1 cellular context compared by ENCODE assay signal in genomic region chr3:128585189-128585588, GRCh38.
TF ChIP-seq lines count a peak whose summit lies in the region.

No MANE protein-coding gene starts in this region.

TF ChIP-seq in K562, 482 proteins besides CTCF, POLR2A, EP300 and RAD21 (continues in another document):
- TF ChIP-seq ZBTB40 (IDR thresholded peaks at IDR 0.05): 0 out of 2 replicates have a peak, but pooled peaks have one; percentile 30
- no peak for TF ChIP-seq ZBTB40 (CRISPR knock-in tag; IDR thresholded peaks at IDR 0.05)
- peak; percentile 45; the same call in 1 of the 2 replicates for TF ChIP-seq TCF3 (CRISPR knock-in tag; IDR thresholded peaks at IDR 0.05)
- TF ChIP-seq CEBPG (CRISPR knock-in tag; IDR thresholded peaks at IDR 0.05): peak; percentile 34; the same call in 1 of the 2 replicates
- no peak for TF ChIP-seq CEBPG (tag; conservative IDR thresholded peaks at IDR 0.05 in 1 of 2, IDR thresholded peaks at IDR 0.05 in 1 of 2)
- no peak for TF ChIP-seq ZNF408 (CRISPR knock-in tag; IDR thresholded peaks at IDR 0.05; ENCODE audit: low read depth)
- TF ChIP-seq RAD51 (IDR thresholded peaks at IDR 0.05; ENCODE audit: borderline replicate concordance, low read depth): no peak
- TF ChIP-seq ARID1B (IDR thresholded peaks at IDR 0.05): peak; percentile 59; the same call in 1 of the 2 replicates
- no peak for TF ChIP-seq EGR1 (conservative IDR thresholded peaks at IDR 0.05)
- no peak for TF ChIP-seq SRSF3 (IDR thresholded peaks at IDR 0.05; ENCODE audit: insufficient read depth, low read length)
- no peak for TF ChIP-seq ATF1 (CRISPR knock-in tag; IDR thresholded peaks at IDR 0.05)
- no peak for TF ChIP-seq ATF1 (tag; IDR thresholded peaks at IDR 0.05)
- TF ChIP-seq MTA3 (IDR thresholded peaks at IDR 0.05; ENCODE audit: borderline replicate concordance): 0 out of 2 replicates have a peak, but pooled peaks have one; percentile 32
- peak; percentile 31; the same call in 1 of the 2 replicates for TF ChIP-seq CREM (IDR thresholded peaks at IDR 0.05; ENCODE audit: low read depth)
- TF ChIP-seq IRF9 (tag; IDR thresholded peaks at IDR 0.05): no peak
- 0 out of 4 replicates have a peak, but pooled peaks of 1 of the 2 experiments have one; percentile 9 for TF ChIP-seq TRIM24 (IDR thresholded peaks at IDR 0.05)
- TF ChIP-seq YY1 (IDR thresholded peaks at IDR 0.05; ENCODE audit: borderline replicate concordance in 1 of 3, control insufficient read depth in 1 of 3, extremely low read depth in 1 of 3, insufficient read depth in 3 of 3, insufficient read length in 1 of 3, insufficient replicate concordance in 2 of 3, low read depth in 1 of 3, low read length in 2 of 3): no peak
- no peak for TF ChIP-seq CHD2 (IDR thresholded peaks at IDR 0.05; ENCODE audit: low read depth, low read length)
- peak; percentile 37; the same call in 1 of the 2 replicates for TF ChIP-seq HES1 (IDR thresholded peaks at IDR 0.05; ENCODE audit: low read depth)
- no peak for TF ChIP-seq ZNF717 (CRISPR knock-in tag; IDR thresholded peaks at IDR 0.05)
- no peak for TF ChIP-seq PHF8 (IDR thresholded peaks at IDR 0.05; ENCODE audit: borderline replicate concordance, low read length)
- TF ChIP-seq ZNF212 (CRISPR knock-in tag; IDR thresholded peaks at IDR 0.05): no peak
- TF ChIP-seq SRF (CRISPR knock-in tag; IDR thresholded peaks at IDR 0.05): peak in 1 of 2 experiments; percentile 85; a peak in 2 of 4 replicates
- TF ChIP-seq CTBP1 (IDR thresholded peaks at IDR 0.05; ENCODE audit: borderline replicate concordance): peak; percentile 34; the same call in 1 of the 2 replicates
- no peak for TF ChIP-seq ZHX1 (conservative IDR thresholded peaks at IDR 0.05; ENCODE audit: low read length)
- peak; percentile 66; the same call in 1 of the 2 replicates for TF ChIP-seq ATF7 (IDR thresholded peaks at IDR 0.05)
- peak; percentile 74 for TF ChIP-seq TFAP4 (CRISPR knock-in tag; IDR thresholded peaks at IDR 0.05; ENCODE audit: borderline replicate concordance)
- TF ChIP-seq STAT5A (IDR thresholded peaks at IDR 0.05; ENCODE audit: borderline replicate concordance, low read length): peak; percentile 40; the same call in 1 of the 2 replicates
- 0 out of 2 replicates have a peak, but pooled peaks have one; percentile 11 for TF ChIP-seq NCOR1 (IDR thresholded peaks at IDR 0.05)
- peak; percentile 23; the same call in 1 of the 2 replicates for TF ChIP-seq GABPA (tag; conservative IDR thresholded peaks at IDR 0.05; ENCODE audit: low read depth)
- TF ChIP-seq ARNT (IDR thresholded peaks at IDR 0.05): peak in 1 of 2 experiments; percentile 33; a peak in 1 of 4 replicates
- TF ChIP-seq ATF3 (IDR thresholded peaks at IDR 0.05): peak; percentile 44; the same call in 1 of the 2 replicates
- TF ChIP-seq ATF3 (CRISPR knock-in tag; conservative IDR thresholded peaks at IDR 0.05): no peak
- peak in 1 of 2 experiments; percentile 35 for TF ChIP-seq E2F6 (IDR thresholded peaks at IDR 0.05; ENCODE audit: borderline replicate concordance in 1 of 2, extremely low read depth in 1 of 2, insufficient read depth in 1 of 2, insufficient read length in 1 of 2, low read depth in 1 of 2, low read length in 1 of 2, poor library complexity in 1 of 2, severe bottlenecking in 1 of 2)
- TF ChIP-seq ZNF175 (CRISPR knock-in tag; IDR thresholded peaks at IDR 0.05; ENCODE audit: low read depth): no peak
- 0 out of 2 replicates have a peak, but pooled peaks have one; percentile 34 for TF ChIP-seq ZBTB9 (CRISPR knock-in tag; IDR thresholded peaks at IDR 0.05)
- peak in 1 of 3 experiments; percentile 92; a peak in 2 of 6 replicates for TF ChIP-seq ZBTB11 (CRISPR knock-in tag; IDR thresholded peaks at IDR 0.05)
